In genomic region chr5:52878671-52879070, GRCh38 we compare ENCODE assay signal across 21 cellular contexts.
A peak's percentile ranks its signal among the peaks of the same experiment; 100 is the strongest.
DNase-seq lines count a peak whose midpoint lies in the region; ATAC-seq and TF ChIP-seq lines count a peak whose summit lies in the region.
"Had no signal": no experiment of that assay in that cellular context is flagged by ENCODE, and none has a peak within 500 bp of the region (broad histone marks: within the 10 kb centered on the region; RNA-seq: fewer than 3 reads in every experiment).

No MANE protein-coding gene starts in this region.

- CTCF ChIA-PET in Calu3 (lab: Charles Lee) = interaction anchor here (0.5 kb wide), 1 partner anchor 45 kb away, joined by 7 read pairs; no protein-coding TSS in a partner anchor

- H3K27me3 Mint-ChIP-seq in Calu3 (ENCODE audit: unreplicated experiment) (no peaks in the 10 kb centered on the region), HFFc6 (ENCODE audit: insufficient read depth) (no peaks in the 10 kb centered on the region; the same call in 1 of the 2 replicates)
- H3K27me3 Mint-ChIP-seq: stimulated activated naive CD8-positive, alpha-beta T cell treated with anti-CD3 and anti-CD28 coated beads, Interleukin-15, Interleukin-2, amounts not matched to agents 100 ng/mL and 50 ng/mL, for 24 hours had no signal

- peak overlapping the region; percentile 20 for H3K27ac Mint-ChIP-seq in Calu3 (ENCODE audit: unreplicated experiment)
- H3K27ac Mint-ChIP-seq in HFFc6 = no peak overlapping the region
- H3K27ac Mint-ChIP-seq: activated CD4-positive, alpha-beta memory T cell treated with anti-CD3 and anti-CD28 coated beads, Interleukin-2, amount 10 ng/mL, durations not matched to agents 7 days and 5 days; GM23338; naive thymus-derived CD4-positive, alpha-beta T cell; stimulated activated naive CD8-positive, alpha-beta T cell treated with anti-CD3 and anti-CD28 coated beads, Interleukin-15, Interleukin-2, amounts not matched to agents 100 ng/mL and 50 ng/mL, for 24 hours had no signal

- H3K4me3 Mint-ChIP-seq in Calu3 (ENCODE audit: low read depth, unreplicated experiment) (no peak overlapping the region), HFFc6 (no peak overlapping the region)
- H3K4me3 Mint-ChIP-seq: activated CD4-positive, alpha-beta memory T cell treated with anti-CD3 and anti-CD28 coated beads, Interleukin-2, amount 10 ng/mL, durations not matched to agents 7 days and 5 days; GM23338; naive thymus-derived CD4-positive, alpha-beta T cell; stimulated activated naive CD8-positive, alpha-beta T cell treated with anti-CD3 and anti-CD28 coated beads, Interleukin-15, Interleukin-2, amounts not matched to agents 100 ng/mL and 50 ng/mL, for 24 hours had no signal

- H3K9me3 Mint-ChIP-seq in Calu3 (ENCODE audit: low read depth, unreplicated experiment) (peaks cover 3% of the 10 kb centered on the region), HFFc6 (no peaks in the 10 kb centered on the region)
- H3K9me3 Mint-ChIP-seq: activated CD4-positive, alpha-beta memory T cell treated with anti-CD3 and anti-CD28 coated beads, Interleukin-2, amount 10 ng/mL, durations not matched to agents 7 days and 5 days; GM23338; stimulated activated naive CD8-positive, alpha-beta T cell treated with anti-CD3 and anti-CD28 coated beads, Interleukin-15, Interleukin-2, amounts not matched to agents 100 ng/mL and 50 ng/mL, for 24 hours had no signal

- TF ChIP-seq CTCF in Calu3 (IDR thresholded peaks at IDR 0.05; ENCODE audit: unreplicated experiment) (no peak), HFFc6 (IDR thresholded peaks at IDR 0.05) (no peak), fibroblast of pulmonary artery (IDR thresholded peaks at IDR 0.05; ENCODE audit: low read length, missing control alignments) (no peak)

- H3K4me1 Mint-ChIP-seq in Calu3 (ENCODE audit: low read depth, unreplicated experiment) = peaks cover 9% of the 10 kb centered on the region
- H3K4me1 Mint-ChIP-seq in HFFc6 (ENCODE audit: low read depth) = peaks cover 36% of the 10 kb centered on the region
- H3K4me1 Mint-ChIP-seq: activated CD4-positive, alpha-beta memory T cell treated with anti-CD3 and anti-CD28 coated beads, Interleukin-2, amount 10 ng/mL, durations not matched to agents 7 days and 5 days; GM23338 had no signal

- no peak overlapping the region for H3K4me3 ChIP-seq in fibroblast of pulmonary artery (replicated peaks; ENCODE audit: low read depth, low read length)
- H3K4me3 ChIP-seq: GM23338, SK-N-MC, spleen, uterus had no signal

- intact Hi-C loops in Calu3 (cut with micrococcal nuclease; ENCODE audit: unreplicated experiment) = no loop called here

- ATAC-seq in HG02642 (IDR thresholded peaks at IDR 0.05; ENCODE audit: poor library complexity, unreplicated experiment) (no peak), HG03045 (IDR thresholded peaks at IDR 0.05; ENCODE audit: unreplicated experiment) (no peak), GM18907 (IDR thresholded peaks at IDR 0.05; ENCODE audit: unreplicated experiment) (no peak)
- ATAC-seq: esophagus mucosa; GM23338; naive thymus-derived CD4-positive, alpha-beta T cell had no signal

- no TSS peak for BruUV-seq in Calu3 (replicated peaks; lab: Mats Ljungman, UMichigan)

- DNase-seq in Calu3 (no peak), HFFc6 (peak; percentile 32), SK-N-DZ (ENCODE audit: low spot score) (peak; percentile 42), fibroblast of pulmonary artery (ENCODE audit: low read depth) (peak; percentile 64), NCI-H2029 treated with DMSO at 0.1 percent for 48 hours (lab: John Stamatoyannopoulos, UW) (no peak)
- DNase-seq: activated CD4-positive, alpha-beta memory T cell treated with anti-CD3 and anti-CD28 coated beads, Interleukin-2, amount 10 ng/mL, durations not matched to agents 7 days and 5 days; AML-193; hypothalamus; KG1; naive thymus-derived CD4-positive, alpha-beta T cell; NCI-H2081 treated with DMSO at 0.1 percent for 48 hours; posterior cingulate gyrus; spleen; uterus had no signal

- no peaks in the 10 kb centered on the region for H3K36me3 Mint-ChIP-seq in Calu3 (ENCODE audit: insufficient read depth, unreplicated experiment)
- peaks cover 54% of the 10 kb centered on the region for H3K36me3 Mint-ChIP-seq in HFFc6 (ENCODE audit: low read depth)

Comparison
In these comparisons a context has a peak if more than half of its experiments do, and no peak if none do; other contexts are left out.
1. DNase-seq: peak in HFFc6 (single experiment), SK-N-DZ (single experiment) and fibroblast of pulmonary artery (single experiment); none in Calu3 (single experiment) and NCI-H2029 treated with DMSO at 0.1 percent for 48 hours (single experiment).